Comparison of ENCODE assay signal across 1 cellular context in genomic region chr13:98506343-98507059, GRCh38.
TF ChIP-seq lines count a peak whose summit lies in the region.

No MANE protein-coding gene starts in this region.

TF ChIP-seq in HepG2, 621 proteins besides CTCF, POLR2A, EP300 and RAD21 (continued from another document and continues in another):
- TF ChIP-seq GRHL1 (CRISPR knock-in tag; conservative IDR thresholded peaks at IDR 0.05), result no peak
- TF ChIP-seq ZNF367 (CRISPR knock-in tag; IDR thresholded peaks at IDR 0.05; ENCODE audit: borderline replicate concordance), result peak; percentile 79; the same call in 1 of the 2 replicates
- TF ChIP-seq ZBTB20 (CRISPR knock-in tag; IDR thresholded peaks at IDR 0.05; ENCODE audit: borderline replicate concordance, low read depth), result peak; percentile 95; the same call in 1 of the 2 replicates
- TF ChIP-seq RXRB (CRISPR knock-in tag; IDR thresholded peaks at IDR 0.05; ENCODE audit: borderline replicate concordance), result peak; percentile 85
- TF ChIP-seq ZXDC (CRISPR knock-in tag; IDR thresholded peaks at IDR 0.05), result peak; percentile 70; the same call in 1 of the 2 replicates
- TF ChIP-seq ZNF672 (CRISPR knock-in tag; IDR thresholded peaks at IDR 0.05), result no peak
- no peak for TF ChIP-seq KDM1A (CRISPR knock-in tag; IDR thresholded peaks at IDR 0.05)
- TF ChIP-seq ZSCAN22 (CRISPR knock-in tag; IDR thresholded peaks at IDR 0.05), result peak; percentile 84; the same call in 1 of the 2 replicates
- no peak for TF ChIP-seq FOXA1 (IDR thresholded peaks at IDR 0.05)
- TF ChIP-seq FOXA1 (CRISPR knock-in tag; IDR thresholded peaks at IDR 0.05), result peak; percentile 75
- no peak for TF ChIP-seq SRSF1 (optimal IDR thresholded peaks at IDR 0.05; ENCODE audit: low read depth, low read length)
- no peak for TF ChIP-seq TCF7L2 (IDR thresholded peaks at IDR 0.05; ENCODE audit: low read depth, low read length)
- peak; percentile 93 for TF ChIP-seq ZNF704 (CRISPR knock-in tag; IDR thresholded peaks at IDR 0.05; ENCODE audit: borderline replicate concordance)
- TF ChIP-seq ZSCAN9 (CRISPR knock-in tag; IDR thresholded peaks at IDR 0.05; ENCODE audit: borderline replicate concordance), result peak; percentile 98; the same call in 1 of the 2 replicates
- TF ChIP-seq MYNN (CRISPR knock-in tag; IDR thresholded peaks at IDR 0.05; ENCODE audit: low read depth), result no peak
- TF ChIP-seq GATA4 (IDR thresholded peaks at IDR 0.05; ENCODE audit: borderline replicate concordance, low read depth), result 0 out of 2 replicates have a peak, but pooled peaks have one; percentile 10
- peak; percentile 82; the same call in 1 of the 2 replicates for TF ChIP-seq TOE1 (CRISPR knock-in tag; IDR thresholded peaks at IDR 0.05)
- TF ChIP-seq, protein P1, sequence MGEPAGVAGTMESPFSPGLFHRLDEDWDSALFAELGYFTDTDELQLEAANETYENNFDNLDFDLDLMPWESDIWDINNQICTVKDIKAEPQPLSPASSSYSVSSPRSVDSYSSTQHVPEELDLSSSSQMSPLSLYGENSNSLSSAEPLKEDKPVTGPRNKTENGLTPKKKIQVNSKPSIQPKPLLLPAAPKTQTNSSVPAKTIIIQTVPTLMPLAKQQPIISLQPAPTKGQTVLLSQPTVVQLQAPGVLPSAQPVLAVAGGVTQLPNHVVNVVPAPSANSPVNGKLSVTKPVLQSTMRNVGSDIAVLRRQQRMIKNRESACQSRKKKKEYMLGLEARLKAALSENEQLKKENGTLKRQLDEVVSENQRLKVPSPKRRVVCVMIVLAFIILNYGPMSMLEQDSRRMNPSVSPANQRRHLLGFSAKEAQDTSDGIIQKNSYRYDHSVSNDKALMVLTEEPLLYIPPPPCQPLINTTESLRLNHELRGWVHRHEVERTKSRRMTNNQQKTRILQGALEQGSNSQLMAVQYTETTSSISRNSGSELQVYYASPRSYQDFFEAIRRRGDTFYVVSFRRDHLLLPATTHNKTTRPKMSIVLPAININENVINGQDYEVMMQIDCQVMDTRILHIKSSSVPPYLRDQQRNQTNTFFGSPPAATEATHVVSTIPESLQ (CRISPR knock-in tag; conservative IDR thresholded peaks at IDR 0.05), result 0 out of 2 replicates have a peak, but pooled peaks have one; percentile 82
- TF ChIP-seq, protein P2, sequence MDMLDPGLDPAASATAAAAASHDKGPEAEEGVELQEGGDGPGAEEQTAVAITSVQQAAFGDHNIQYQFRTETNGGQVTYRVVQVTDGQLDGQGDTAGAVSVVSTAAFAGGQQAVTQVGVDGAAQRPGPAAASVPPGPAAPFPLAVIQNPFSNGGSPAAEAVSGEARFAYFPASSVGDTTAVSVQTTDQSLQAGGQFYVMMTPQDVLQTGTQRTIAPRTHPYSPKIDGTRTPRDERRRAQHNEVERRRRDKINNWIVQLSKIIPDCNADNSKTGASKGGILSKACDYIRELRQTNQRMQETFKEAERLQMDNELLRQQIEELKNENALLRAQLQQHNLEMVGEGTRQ (IDR thresholded peaks at IDR 0.05; ENCODE audit: low read depth, low read length), result no peak
- TF ChIP-seq, protein P2 (CRISPR knock-in tag; IDR thresholded peaks at IDR 0.05; ENCODE audit: borderline replicate concordance), result peak; percentile 30; the same call in 1 of the 2 replicates
- TF ChIP-seq NFKBIZ (CRISPR knock-in tag; IDR thresholded peaks at IDR 0.05), result peak; percentile 26; the same call in 1 of the 2 replicates
- TF ChIP-seq, protein P3, sequence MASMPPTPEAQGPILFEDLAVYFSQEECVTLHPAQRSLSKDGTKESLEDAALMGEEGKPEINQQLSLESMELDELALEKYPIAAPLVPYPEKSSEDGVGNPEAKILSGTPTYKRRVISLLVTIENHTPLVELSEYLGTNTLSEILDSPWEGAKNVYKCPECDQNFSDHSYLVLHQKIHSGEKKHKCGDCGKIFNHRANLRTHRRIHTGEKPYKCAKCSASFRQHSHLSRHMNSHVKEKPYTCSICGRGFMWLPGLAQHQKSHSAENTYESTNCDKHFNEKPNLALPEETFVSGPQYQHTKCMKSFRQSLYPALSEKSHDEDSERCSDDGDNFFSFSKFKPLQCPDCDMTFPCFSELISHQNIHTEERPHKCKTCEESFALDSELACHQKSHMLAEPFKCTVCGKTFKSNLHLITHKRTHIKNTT (CRISPR knock-in tag; IDR thresholded peaks at IDR 0.05), result no peak
- 0 out of 2 replicates have a peak, but pooled peaks have one; percentile 50 for TF ChIP-seq MZF1 (CRISPR knock-in tag; IDR thresholded peaks at IDR 0.05; ENCODE audit: borderline replicate concordance)
- TF ChIP-seq ATF7 (IDR thresholded peaks at IDR 0.05), result no peak
- TF ChIP-seq ATF7 (CRISPR knock-in tag; IDR thresholded peaks at IDR 0.05), result peak; percentile 82
- no peak for TF ChIP-seq JARID2 (CRISPR knock-in tag; IDR thresholded peaks at IDR 0.05; ENCODE audit: insufficient replicate concordance)
- TF ChIP-seq, protein P4, sequence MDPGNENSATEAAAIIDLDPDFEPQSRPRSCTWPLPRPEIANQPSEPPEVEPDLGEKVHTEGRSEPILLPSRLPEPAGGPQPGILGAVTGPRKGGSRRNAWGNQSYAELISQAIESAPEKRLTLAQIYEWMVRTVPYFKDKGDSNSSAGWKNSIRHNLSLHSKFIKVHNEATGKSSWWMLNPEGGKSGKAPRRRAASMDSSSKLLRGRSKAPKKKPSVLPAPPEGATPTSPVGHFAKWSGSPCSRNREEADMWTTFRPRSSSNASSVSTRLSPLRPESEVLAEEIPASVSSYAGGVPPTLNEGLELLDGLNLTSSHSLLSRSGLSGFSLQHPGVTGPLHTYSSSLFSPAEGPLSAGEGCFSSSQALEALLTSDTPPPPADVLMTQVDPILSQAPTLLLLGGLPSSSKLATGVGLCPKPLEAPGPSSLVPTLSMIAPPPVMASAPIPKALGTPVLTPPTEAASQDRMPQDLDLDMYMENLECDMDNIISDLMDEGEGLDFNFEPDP (CRISPR knock-in tag; conservative IDR thresholded peaks at IDR 0.05), result peak; percentile 98
- TF ChIP-seq ZNF510 (CRISPR knock-in tag; IDR thresholded peaks at IDR 0.05; ENCODE audit: low read depth), result peak; percentile 90
- TF ChIP-seq ZNF780A (CRISPR knock-in tag; IDR thresholded peaks at IDR 0.05), result peak; percentile 93
- TF ChIP-seq ZNF773 (CRISPR knock-in tag; IDR thresholded peaks at IDR 0.05; ENCODE audit: borderline replicate concordance), result no peak
- TF ChIP-seq ZNF607 (CRISPR knock-in tag; IDR thresholded peaks at IDR 0.05; ENCODE audit: borderline replicate concordance), result peak; percentile 97
- TF ChIP-seq ZMAT3 (CRISPR knock-in tag; conservative IDR thresholded peaks at IDR 0.05), result peak; percentile 99
- no peak for TF ChIP-seq ZNF20 (CRISPR knock-in tag; IDR thresholded peaks at IDR 0.05)
- peak; percentile 85; the same call in 1 of the 2 replicates for TF ChIP-seq ZBTB39 (CRISPR knock-in tag; IDR thresholded peaks at IDR 0.05)
- TF ChIP-seq ZNF556 (CRISPR knock-in tag; IDR thresholded peaks at IDR 0.05; ENCODE audit: borderline replicate concordance), result 0 out of 2 replicates have a peak, but pooled peaks have one; percentile 71
- TF ChIP-seq ARNT2 (CRISPR knock-in tag; IDR thresholded peaks at IDR 0.05; ENCODE audit: low read depth), result peak; percentile 95
- peak; percentile 56 for TF ChIP-seq MED8 (CRISPR knock-in tag; IDR thresholded peaks at IDR 0.05; ENCODE audit: insufficient replicate concordance)
- TF ChIP-seq PATZ1 (CRISPR knock-in tag; IDR thresholded peaks at IDR 0.05), result peak; percentile 50; the same call in 1 of the 2 replicates
- TF ChIP-seq PCBP2 (optimal IDR thresholded peaks at IDR 0.05; ENCODE audit: low read depth, low read length, poor library complexity, severe bottlenecking), result no peak
- TF ChIP-seq, protein P5, sequence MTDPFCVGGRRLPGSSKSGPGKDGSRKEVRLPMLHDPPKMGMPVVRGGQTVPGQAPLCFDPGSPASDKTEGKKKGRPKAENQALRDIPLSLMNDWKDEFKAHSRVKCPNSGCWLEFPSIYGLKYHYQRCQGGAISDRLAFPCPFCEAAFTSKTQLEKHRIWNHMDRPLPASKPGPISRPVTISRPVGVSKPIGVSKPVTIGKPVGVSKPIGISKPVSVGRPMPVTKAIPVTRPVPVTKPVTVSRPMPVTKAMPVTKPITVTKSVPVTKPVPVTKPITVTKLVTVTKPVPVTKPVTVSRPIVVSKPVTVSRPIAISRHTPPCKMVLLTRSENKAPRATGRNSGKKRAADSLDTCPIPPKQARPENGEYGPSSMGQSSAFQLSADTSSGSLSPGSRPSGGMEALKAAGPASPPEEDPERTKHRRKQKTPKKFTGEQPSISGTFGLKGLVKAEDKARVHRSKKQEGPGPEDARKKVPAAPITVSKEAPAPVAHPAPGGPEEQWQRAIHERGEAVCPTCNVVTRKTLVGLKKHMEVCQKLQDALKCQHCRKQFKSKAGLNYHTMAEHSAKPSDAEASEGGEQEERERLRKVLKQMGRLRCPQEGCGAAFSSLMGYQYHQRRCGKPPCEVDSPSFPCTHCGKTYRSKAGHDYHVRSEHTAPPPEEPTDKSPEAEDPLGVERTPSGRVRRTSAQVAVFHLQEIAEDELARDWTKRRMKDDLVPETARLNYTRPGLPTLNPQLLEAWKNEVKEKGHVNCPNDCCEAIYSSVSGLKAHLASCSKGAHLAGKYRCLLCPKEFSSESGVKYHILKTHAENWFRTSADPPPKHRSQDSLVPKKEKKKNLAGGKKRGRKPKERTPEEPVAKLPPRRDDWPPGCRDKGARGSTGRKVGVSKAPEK (CRISPR knock-in tag; IDR thresholded peaks at IDR 0.05; ENCODE audit: borderline replicate concordance), result no peak
